9 cellular contexts compared by ENCODE assay signal in genomic region chr11:33063326-33063775, GRCh38. TPM values are rescaled to one million over a fixed set of nuclear protein-coding genes. Genes with fewer than 3 reads are reported as not detected.
A peak's percentile ranks its signal among the peaks of the same experiment; 100 is the strongest.
DNase-seq lines count a peak whose midpoint lies in the region; ATAC-seq and TF ChIP-seq lines count a peak whose summit lies in the region.
"Had no signal": no experiment of that assay in that cellular context is flagged by ENCODE, and none has a peak within 500 bp of the region (broad histone marks: within the 10 kb centered on the region; RNA-seq: fewer than 3 reads in every experiment).

No MANE protein-coding gene starts in this region.

- H3K27ac ChIP-seq in CD8-positive, alpha-beta T cell (ENCODE audit: low read depth, low read length) = no peak overlapping the region
- H3K27ac ChIP-seq in left lung (peak overlapping the region in 1 of 2 donors; percentile 82), WERI-Rb-1 (no peak overlapping the region)

- TF ChIP-seq CTCF in CD8-positive, alpha-beta T cell (IDR thresholded peaks at IDR 0.05) = no peak
- TF ChIP-seq CTCF in fibroblast of villous mesenchyme (IDR thresholded peaks at IDR 0.05; ENCODE audit: insufficient read depth, low read depth, low read length) = no peak
- no peak for TF ChIP-seq CTCF in left lung (IDR thresholded peaks at IDR 0.05)
- TF ChIP-seq CTCF in WERI-Rb-1 (IDR thresholded peaks at IDR 0.05; ENCODE audit: low read depth, low read length) = no peak

- H3K4me3 ChIP-seq in CD8-positive, alpha-beta T cell (ENCODE audit: low read depth, low read length) = no peak overlapping the region
- no peak overlapping the region for H3K4me3 ChIP-seq in fibroblast of villous mesenchyme (ENCODE audit: low read depth, low read length)
- no peak overlapping the region for H3K4me3 ChIP-seq in left lung
- no peak overlapping the region for H3K4me3 ChIP-seq in WERI-Rb-1 (ENCODE audit: low read depth, low read length)

- H3K27ac Mint-ChIP-seq in CD8-positive, alpha-beta T cell = peak overlapping the region; percentile 33

- H3K9me3 Mint-ChIP-seq in CD8-positive, alpha-beta T cell = no peaks in the 10 kb centered on the region

- peaks cover 25% of the 10 kb centered on the region for H3K4me1 ChIP-seq in CD8-positive, alpha-beta T cell (ENCODE audit: insufficient read depth, low read length)
- peaks cover 0 to 26% of the 10 kb centered on the region in 2 donors for H3K4me1 ChIP-seq in left lung

- H3K4me3 Mint-ChIP-seq in CD8-positive, alpha-beta T cell = no peak overlapping the region

- intact Hi-C loops in CD8-positive, alpha-beta T cell (cut with DNase I, micrococcal nuclease) = loop anchor here in 1 of 2 experiments (5.0 kb wide), 1 partner anchor 191 kb away; no protein-coding TSS in a partner anchor
- intact Hi-C loops in left lung (cut with DNase I) = no loop called here

- peaks cover 67% of the 10 kb centered on the region for H3K36me3 Mint-ChIP-seq in CD8-positive, alpha-beta T cell

- H3K27me3 Mint-ChIP-seq in CD8-positive, alpha-beta T cell (ENCODE audit: low read depth) = no peaks in the 10 kb centered on the region

- H3K27me3 ChIP-seq in CD8-positive, alpha-beta T cell (ENCODE audit: insufficient read depth, low read length) = no peaks in the 10 kb centered on the region
- H3K27me3 ChIP-seq in left lung (no peaks in the 10 kb centered on the region), WERI-Rb-1 (ENCODE audit: insufficient read depth, low read depth, severe bottlenecking) (no peaks in the 10 kb centered on the region)

- H3K4me1 Mint-ChIP-seq in CD8-positive, alpha-beta T cell (ENCODE audit: low read depth) = peaks cover 25% of the 10 kb centered on the region

- H3K36me3 ChIP-seq in CD8-positive, alpha-beta T cell (ENCODE audit: insufficient read depth, low read length) = no peaks in the 10 kb centered on the region
- H3K36me3 ChIP-seq in left lung = peaks cover 0 to 75% of the 10 kb centered on the region in 2 donors
- peaks cover 35% of the 10 kb centered on the region for H3K36me3 ChIP-seq in WERI-Rb-1

- CTCF ChIA-PET in CD8-positive, alpha-beta T cell (lab: Charles Lee) = interaction anchor here (1.1 to 9.3 kb wide), 7 partner anchors 23 to 192 kb away, joined by 3 to 210 read pairs (median 5); no protein-coding TSS in a partner anchor

- ATAC-seq in CD8-positive, alpha-beta T cell = peak; percentile 24
- ATAC-seq in GM21390 (IDR thresholded peaks at IDR 0.05; ENCODE audit: unreplicated experiment) (peak; percentile 56), left lung (no peak)

- POLR2A ChIA-PET in CD8-positive, alpha-beta T cell (lab: Charles Lee) = interaction anchor here (0.8 to 0.9 kb wide), 2 partner anchors 28 to 31 kb away, joined by 3 read pairs; no protein-coding TSS in a partner anchor

- no peaks in the 10 kb centered on the region for H3K9me3 ChIP-seq in CD8-positive, alpha-beta T cell (ENCODE audit: low read length)
- H3K9me3 ChIP-seq in left lung = no peaks in the 10 kb centered on the region
- H3K9me3 ChIP-seq in WERI-Rb-1 (ENCODE audit: severe bottlenecking) = no peaks in the 10 kb centered on the region

- no peak for DNase-seq in CD8-positive, alpha-beta T cell
- peak; percentile 31 for DNase-seq in NOMO-1 treated with dmso at 0.1 percent for 144 hours (lab: John Stamatoyannopoulos, UW; ENCODE audit: unreplicated experiment)
- peak; percentile 61 for DNase-seq in fibroblast of villous mesenchyme (ENCODE audit: low read depth)
- no peak for DNase-seq in ureter (ENCODE audit: low spot score)
- DNase-seq in left lung = no peak
- no peak for DNase-seq in WERI-Rb-1
- no peak for DNase-seq in NCI-H1694 (lab: John Stamatoyannopoulos, UW)

RNA-seq across cellular contexts. Expression of gene TCP11L1, which starts 24.0 kb away (rescaled TPM):
- total RNA-seq in CD8-positive, alpha-beta T cell = 10 to 100 TPM; 10.9 to 12.3 TPM
- total RNA-seq in fibroblast of villous mesenchyme (32.5 and 37.1 TPM in 2 replicates), ureter (12.7 TPM), left lung (10 to 100 TPM; 15.6 to 25.9 TPM)

RNA-seq across cellular contexts. Expression of gene DEPDC7, which starts 47.7 kb away (rescaled TPM):
- 1 to 10 TPM; 2.9 to 3.2 TPM for total RNA-seq in CD8-positive, alpha-beta T cell
- total RNA-seq in fibroblast of villous mesenchyme (7.7 and 11.7 TPM in 2 replicates), ureter (0.86 TPM), left lung (1 to 10 TPM; 1.2 to 1.7 TPM)
- total RNA-seq: endothelial cell of umbilical vein had no signal

Comparison
In these comparisons a context has a peak if more than half of its experiments do, and no peak if none do; other contexts are left out.
1. DNase-seq: peak in NOMO-1 treated with dmso at 0.1 percent for 144 hours (single experiment) and fibroblast of villous mesenchyme (single experiment); none in CD8-positive, alpha-beta T cell (0 of 7), ureter (single experiment), left lung (0 of 2), WERI-Rb-1 (single experiment) and NCI-H1694 (single experiment).